Comparison of ENCODE assay signal across 8 cellular contexts in genomic region chr2:173354601-173355131, GRCh38. TPM values are rescaled to one million over a fixed set of nuclear protein-coding genes. Genes with fewer than 3 reads are reported as not detected.
DNase-seq lines count a peak whose midpoint lies in the region; ATAC-seq and TF ChIP-seq lines count a peak whose summit lies in the region.

CDCA7 (plus strand) TSS chr2:173354872; CDS start chr2:173354964, 92 bp downstream.

- peaks cover 28% of the 10 kb centered on the region for H3K27me3 Mint-ChIP-seq in activated naive CD8-positive, alpha-beta T cell treated with anti-CD3 and anti-CD28 coated beads, Interleukin-2, amount 10 ng/mL, durations not matched to agents 7 days and 5 days

- H3K36me3 ChIP-seq in H7 (replicated peaks; ENCODE audit: control insufficient read depth, insufficient read depth, low read length) (peaks cover 2% of the 10 kb centered on the region), Loucy (ENCODE audit: insufficient read depth, low read length) (no peaks in the 10 kb centered on the region)

- peak within 1 kb of the TSS; percentile 99 for H3K4me2 ChIP-seq in Loucy (ENCODE audit: low read depth, low read length, poor library complexity, severe bottlenecking)

- peak within 1 kb of the TSS; percentile 75 for H2AFZ ChIP-seq in Loucy (ENCODE audit: low read length)

- H3K4me3 Mint-ChIP-seq in activated naive CD8-positive, alpha-beta T cell treated with anti-CD3 and anti-CD28 coated beads, Interleukin-2, amount 10 ng/mL, durations not matched to agents 7 days and 5 days = peak within 1 kb of the TSS; percentile 94

- H3K36me3 Mint-ChIP-seq in activated naive CD8-positive, alpha-beta T cell treated with anti-CD3 and anti-CD28 coated beads, Interleukin-2, amount 10 ng/mL, durations not matched to agents 7 days and 5 days = peaks cover 17% of the 10 kb centered on the region

- intact Hi-C loops in left ventricle myocardium superior (cut with micrococcal nuclease) = no loop called here
- intact Hi-C loops in sciatic nerve (cut with DNase I) = no loop called here

- peaks cover 42% of the 10 kb centered on the region for H3K4me1 Mint-ChIP-seq in activated naive CD8-positive, alpha-beta T cell treated with anti-CD3 and anti-CD28 coated beads, Interleukin-2, amount 10 ng/mL, durations not matched to agents 7 days and 5 days

- H3K9me3 ChIP-seq in Loucy (ENCODE audit: insufficient read depth, low read depth, low read length) = no peaks in the 10 kb centered on the region

- peak within 1 kb of the TSS; percentile 97 for H3K4me3 ChIP-seq in H7 (ENCODE audit: insufficient read depth, low read depth, low read length)
- peak within 1 kb of the TSS; percentile 84 for H3K4me3 ChIP-seq in Loucy (ENCODE audit: low read length, poor library complexity, severe bottlenecking)

- POLR2A ChIA-PET in activated naive CD8-positive, alpha-beta T cell treated with anti-CD3 and anti-CD28 coated beads, Interleukin-2, amount 10 ng/mL, durations not matched to agents 7 days and 5 days (lab: Charles Lee) = interaction anchor here (0.5 to 1.0 kb wide), 5 partner anchors 14 to 1041 kb away, joined by 3 read pairs; partner anchors contain the start of gene SCRN3

- no peaks in the 10 kb centered on the region for H3K9me3 Mint-ChIP-seq in activated naive CD8-positive, alpha-beta T cell treated with anti-CD3 and anti-CD28 coated beads, Interleukin-2, amount 10 ng/mL, durations not matched to agents 7 days and 5 days

- H3K79me2 ChIP-seq in Loucy (ENCODE audit: insufficient read depth, low read length) = peaks cover 62% of the 10 kb centered on the region

- H3K9me2 ChIP-seq in Loucy (replicated peaks; ENCODE audit: low read depth, low read length) = no peaks in the 10 kb centered on the region

- peaks cover 58% of the 10 kb centered on the region for H3K4me1 ChIP-seq in Loucy (ENCODE audit: insufficient read depth, low read length, poor library complexity, severe bottlenecking)

- no peak for TF ChIP-seq CTCF in Loucy (conservative IDR thresholded peaks at IDR 0.05; ENCODE audit: low read length)

- H3F3A ChIP-seq in Loucy (ENCODE audit: low read depth) = peaks cover 13% of the 10 kb centered on the region

- DNase-seq in GM03348 (ENCODE audit: low spot score) (peak; percentile 84), H7 (peak; percentile 95), left ventricle myocardium superior (peak; percentile 79), sciatic nerve (ENCODE audit: low spot score) (peak; percentile 64)
- peak; percentile 86 for DNase-seq in activated naive CD8-positive, alpha-beta T cell treated with anti-CD3 and anti-CD28 coated beads, Interleukin-2, amount 10 ng/mL, durations not matched to agents 7 days and 5 days

- H4K20me1 ChIP-seq in Loucy (ENCODE audit: insufficient read depth, low read length, poor library complexity, severe bottlenecking) = peaks cover 27% of the 10 kb centered on the region

- H3K27ac Mint-ChIP-seq in activated naive CD8-positive, alpha-beta T cell treated with anti-CD3 and anti-CD28 coated beads, Interleukin-2, amount 10 ng/mL, durations not matched to agents 7 days and 5 days = peak within 1 kb of the TSS; percentile 98

- peak within 1 kb of the TSS; percentile 100 for H3K9ac ChIP-seq in Loucy (ENCODE audit: low read depth, low read length, poor library complexity, severe bottlenecking)

- ATAC-seq in SK-N-SH treated with all-trans-retinoic acid at 6 μM for 48 hours = peak; percentile 84
- peak; percentile 73 for ATAC-seq in activated naive CD8-positive, alpha-beta T cell treated with anti-CD3 and anti-CD28 coated beads, Interleukin-2, amount 10 ng/mL, durations not matched to agents 7 days and 5 days (ENCODE audit: low read depth)
- peak; percentile 96 for ATAC-seq in left ventricle myocardium superior
- peak; percentile 71 for ATAC-seq in sciatic nerve
- ATAC-seq in GM18870 (IDR thresholded peaks at IDR 0.05; ENCODE audit: unreplicated experiment) = no peak

- no peaks in the 10 kb centered on the region for H3K27me3 ChIP-seq in H7 (ENCODE audit: control insufficient read depth, insufficient read depth, low read length)
- H3K27me3 ChIP-seq in Loucy (ENCODE audit: insufficient read depth, low read length, poor library complexity, severe bottlenecking) = peaks cover 5% of the 10 kb centered on the region

TF ChIP-seq in SK-N-SH treated with all-trans-retinoic acid at 6 μM for 48 hours, 23 proteins besides CTCF, POLR2A, EP300 and RAD21:
- TF ChIP-seq TSHZ2 (CRISPR knock-in tag; IDR thresholded peaks at IDR 0.05) (no peak), TCF4 (CRISPR knock-in tag; IDR thresholded peaks at IDR 0.05; ENCODE audit: borderline replicate concordance) (no peak), ARNTL (CRISPR knock-in tag; IDR thresholded peaks at IDR 0.05; ENCODE audit: borderline replicate concordance, low read depth) (no peak), OSR1 (CRISPR knock-in tag; IDR thresholded peaks at IDR 0.05) (no peak), ZNF8 (CRISPR knock-in tag; IDR thresholded peaks at IDR 0.05) (no peak), ISL1 (CRISPR knock-in tag; IDR thresholded peaks at IDR 0.05) (no peak), ZFP3 (CRISPR knock-in tag; IDR thresholded peaks at IDR 0.05) (no peak), ZC3H10 (CRISPR knock-in tag; IDR thresholded peaks at IDR 0.05) (no peak), CSRNP3 (CRISPR knock-in tag; IDR thresholded peaks at IDR 0.05) (no peak), BACH2 (CRISPR knock-in tag; IDR thresholded peaks at IDR 0.05; ENCODE audit: borderline replicate concordance) (no peak), PPARA (CRISPR knock-in tag; IDR thresholded peaks at IDR 0.05; ENCODE audit: borderline replicate concordance) (no peak), RARB (CRISPR knock-in tag; IDR thresholded peaks at IDR 0.05) (no peak)

RNA-seq across cellular contexts. Expression of gene CDCA7, which starts in this region (rescaled TPM):
- 76.6 and 83.8 TPM in 2 replicates for total RNA-seq in H7 (2014; rRNA removed; shearing (Covaris generic))
- 10 to 100 TPM; 77.8 to 81.5 TPM for total RNA-seq in activated naive CD8-positive, alpha-beta T cell treated with anti-CD3 and anti-CD28 coated beads, Interleukin-2, amount 10 ng/mL, durations not matched to agents 7 days and 5 days
- total RNA-seq in left ventricle myocardium superior (1.4 TPM), sciatic nerve (1.0 TPM)

Comparison
In these comparisons a context has a peak if more than half of its experiments do, and no peak if none do; other contexts are left out.
1. RNA of gene CDCA7 (total RNA-seq): 77.8 to 81.5 TPM in activated naive CD8-positive, alpha-beta T cell treated with anti-CD3 and anti-CD28 coated beads, Interleukin-2, amount 10 ng/mL, durations not matched to agents 7 days and 5 days and 76.6 to 83.8 TPM in H7; 1.4 TPM in left ventricle myocardium superior (single experiment) and 1.0 TPM in sciatic nerve (single experiment); every median in the first group is over 10 times any median in the second.
2. Peak in every context shown above with its lines, with median percentiles within 50 percentile points of each other: DNase-seq.